1 cellular context compared by ENCODE assay signal in genomic region chr2:64837116-64837704, GRCh38.
TF ChIP-seq lines count a peak whose summit lies in the region.

No MANE protein-coding gene starts in this region.

TF ChIP-seq in A549, 52 proteins besides CTCF, POLR2A, EP300 and RAD21 (continued from another document):
- TF ChIP-seq JUNB (IDR thresholded peaks at IDR 0.05) (no peak), CHD4 (IDR thresholded peaks at IDR 0.05; ENCODE audit: borderline replicate concordance) (no peak), RNF2 (IDR thresholded peaks at IDR 0.05; ENCODE audit: borderline replicate concordance, low read depth) (no peak), HDAC2 (IDR thresholded peaks at IDR 0.05) (no peak), MYC (IDR thresholded peaks at IDR 0.05; ENCODE audit: borderline replicate concordance, low read length) (no peak), SMC3 (IDR thresholded peaks at IDR 0.05) (no peak), TP53 (CRISPR knock-in tag; IDR thresholded peaks at IDR 0.05) (no peak), ESRRA (IDR thresholded peaks at IDR 0.05; ENCODE audit: borderline replicate concordance, low read length) (no peak), ZSCAN20 (CRISPR knock-in tag; IDR thresholded peaks at IDR 0.05) (no peak), EHMT2 (IDR thresholded peaks at IDR 0.05; ENCODE audit: low read depth) (no peak), CBX2 (IDR thresholded peaks at IDR 0.05; ENCODE audit: borderline replicate concordance, low read depth) (no peak), FOSL2 (IDR thresholded peaks at IDR 0.05) (no peak), FOSL2 (CRISPR knock-in tag; IDR thresholded peaks at IDR 0.05) (peak; percentile 74), KDM5A (IDR thresholded peaks at IDR 0.05) (no peak), NFE2L2 (conservative IDR thresholded peaks at IDR 0.05; ENCODE audit: low read length) (no peak), BHLHE40 (IDR thresholded peaks at IDR 0.05; ENCODE audit: low read depth, low read length) (no peak)
